Comparison of ENCODE assay signal across 18 cellular contexts in genomic region chr2:128596453-128597430, GRCh38.
"Had no signal": no experiment of that assay in that cellular context is flagged by ENCODE, and none has a peak within 500 bp of the region (broad histone marks: within the 10 kb centered on the region; RNA-seq: fewer than 3 reads in every experiment).

No MANE protein-coding gene starts in this region.

- H3K4me1 Mint-ChIP-seq: activated CD4-positive, alpha-beta T cell treated with anti-CD3 and anti-CD28 coated beads, Interleukin-2, amount 10 ng/mL, durations not matched to agents 24 days and 14 days; immature natural killer cell had no signal

- DNase-seq: activated CD4-positive, alpha-beta T cell treated with anti-CD3 and anti-CD28 coated beads, Interleukin-2, amount 10 ng/mL, durations not matched to agents 24 days and 14 days; activated CD4-positive, CD25-positive, alpha-beta regulatory T cell; activated gamma-delta T cell treated with Interleukin-2 at 50 U/mL for 16 hours; activated T-cell treated with anti-CD3 and anti-CD28 coated beads, Interleukin-2, amount 50 U/mL, for 72 hours; anterior cingulate cortex; brain microvascular endothelial cell; cerebellar nuclear complex; effector memory CD8-positive, alpha-beta T cell; foreskin melanocyte; immature natural killer cell; left cardiac atrium; stimulated activated CD4-positive, alpha-beta T cell treated with anti-CD3 and anti-CD28 coated beads, Interleukin-15, amount 100 ng/mL, for 24 hours; stimulated activated CD4-positive, alpha-beta T cell treated with anti-CD3 and anti-CD28 coated beads, Interleukin-4, amount 100 ng/mL, for 1 hour; stimulated activated naive CD4-positive, alpha-beta T cell had no signal

- H3K4me1 ChIP-seq: upper lobe of left lung had no signal

- H3K27ac ChIP-seq: brain microvascular endothelial cell, skin epidermis, upper lobe of left lung had no signal

- H3K4me3 Mint-ChIP-seq: activated CD4-positive, alpha-beta T cell treated with anti-CD3 and anti-CD28 coated beads, Interleukin-2, amount 10 ng/mL, durations not matched to agents 24 days and 14 days; activated naive CD8-positive, alpha-beta T cell; activated T-cell treated with anti-CD3 and anti-CD28 coated beads, Interleukin-2, amount 50 U/mL, for 72 hours; dendritic cell treated with granulocyte-macrophage colony-stimulating factor and Interleukin-4, amounts not matched to agents 40 ng/mL and 50 ng/mL, for 4 days; effector memory CD8-positive, alpha-beta T cell; immature natural killer cell had no signal

- H3K27me3 ChIP-seq: brain microvascular endothelial cell, upper lobe of left lung had no signal

- H3K4me3 ChIP-seq: skin epidermis, upper lobe of left lung had no signal

- H3K36me3 ChIP-seq: brain microvascular endothelial cell, upper lobe of left lung had no signal

- H3K9me3 ChIP-seq: upper lobe of left lung had no signal

- H3K36me3 Mint-ChIP-seq: activated naive CD8-positive, alpha-beta T cell; immature natural killer cell had no signal

- H3K9me3 Mint-ChIP-seq: activated CD4-positive, alpha-beta T cell treated with anti-CD3 and anti-CD28 coated beads, Interleukin-2, amount 10 ng/mL, durations not matched to agents 24 days and 14 days; activated T-cell treated with anti-CD3 and anti-CD28 coated beads, Interleukin-2, amount 50 U/mL, for 72 hours; dendritic cell treated with granulocyte-macrophage colony-stimulating factor and Interleukin-4, amounts not matched to agents 40 ng/mL and 50 ng/mL, for 4 days; effector memory CD8-positive, alpha-beta T cell; immature natural killer cell had no signal

- H3K27me3 Mint-ChIP-seq: activated CD4-positive, alpha-beta T cell treated with anti-CD3 and anti-CD28 coated beads, Interleukin-2, amount 10 ng/mL, durations not matched to agents 24 days and 14 days; activated naive CD8-positive, alpha-beta T cell had no signal

- ATAC-seq: activated T-cell treated with anti-CD3 and anti-CD28 coated beads, Interleukin-2, amount 50 U/mL, for 72 hours; effector memory CD8-positive, alpha-beta T cell had no signal

- H3K27ac Mint-ChIP-seq: activated CD4-positive, alpha-beta T cell treated with anti-CD3 and anti-CD28 coated beads, Interleukin-2, amount 10 ng/mL, durations not matched to agents 24 days and 14 days; activated naive CD8-positive, alpha-beta T cell; activated T-cell treated with anti-CD3 and anti-CD28 coated beads, Interleukin-2, amount 50 U/mL, for 72 hours; dendritic cell treated with granulocyte-macrophage colony-stimulating factor and Interleukin-4, amounts not matched to agents 40 ng/mL and 50 ng/mL, for 4 days; effector memory CD8-positive, alpha-beta T cell; immature natural killer cell had no signal
